Comparison of ENCODE assay signal across 13 cellular contexts in the genomic region with DNA sequence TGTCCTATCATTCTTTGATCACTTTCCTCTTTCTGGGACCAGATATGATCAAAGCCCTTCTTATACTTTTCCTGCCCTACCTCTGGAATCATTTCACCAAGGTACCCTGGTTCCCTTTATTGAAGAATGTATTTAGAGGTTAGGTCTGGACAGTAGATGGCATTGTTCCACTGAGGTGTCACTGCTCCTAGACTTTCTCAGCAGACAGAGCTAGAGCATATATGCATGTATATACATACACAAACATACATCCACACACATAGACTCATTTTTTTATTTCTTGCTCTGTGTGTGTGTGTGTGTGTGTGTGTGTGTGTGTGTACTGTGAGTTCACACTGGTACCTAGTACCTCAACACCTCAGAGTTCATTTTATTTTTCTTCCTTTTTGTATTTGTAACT. TPM values are rescaled to one million over a fixed set of nuclear protein-coding genes. Genes with fewer than 3 reads are reported as not detected.
A peak's percentile ranks its signal among the peaks of the same experiment; 100 is the strongest.
DNase-seq lines count a peak whose midpoint lies in the region; ATAC-seq, FAIRE-seq and TF ChIP-seq lines count a peak whose summit lies in the region.
"Had no signal": no experiment of that assay in that cellular context is flagged by ENCODE, and none has a peak within 500 bp of the region (broad histone marks: within the 10 kb centered on the region; RNA-seq: fewer than 3 reads in every experiment).

No MANE protein-coding gene starts in this region.

- peaks cover 12% of the 10 kb centered on the region for H3K4me1 Mint-ChIP-seq in T-helper 2 cell treated with Interferon-gamma antibody and Interleukin-4, amounts not matched to agents 5 μg/mL and 100 μg/mL, for 36 hours (ENCODE audit: low read depth)
- H3K4me1 Mint-ChIP-seq: activated naive CD4-positive, alpha-beta T cell treated with anti-CD3 and anti-CD28 coated beads, Interleukin-2, amount 10 ng/mL, durations not matched to agents 7 days and 5 days had no signal

- no TSS peak for BruUV-seq in GM12878 (replicated peaks; lab: Mats Ljungman, UMichigan)

- TF ChIP-seq CTCF in GM12878 (IDR thresholded peaks at IDR 0.05 in 2 of 3, conservative IDR thresholded peaks at IDR 0.05 in 1 of 3; ENCODE audit: control insufficient read depth in 2 of 3, extremely low read depth in 1 of 3, insufficient read depth in 1 of 3, low read depth in 3 of 3, low read length in 3 of 3) = peak; percentile 22 to 58 (median 30); a peak in 4 of 6 replicates

- H3K27ac ChIP-seq in GM12878 (ENCODE audit: control insufficient read depth, insufficient read depth) = no peak overlapping the region
- H3K27ac ChIP-seq: gastrocnemius medialis had no signal

- no peaks in the 10 kb centered on the region for H3K36me3 ChIP-seq in GM12878 (ENCODE audit: control insufficient read depth in 2 of 2, insufficient read depth in 2 of 2, low read length in 1 of 2)
- H3K36me3 ChIP-seq: gastrocnemius medialis had no signal

- peaks cover 12% of the 10 kb centered on the region for H3K36me3 Mint-ChIP-seq in T-helper 2 cell treated with Interferon-gamma antibody and Interleukin-4, amounts not matched to agents 5 μg/mL and 100 μg/mL, for 36 hours (ENCODE audit: low read depth)

- SMC1A ChIA-PET in GM12878 (lab: Charles Lee; ENCODE audit: uncharacterized antibody, unreplicated experiment) = interaction anchor here (0.5 to 0.6 kb wide), 2 partner anchors 70 to 86 kb away, joined by 3 to 4 read pairs; no protein-coding TSS in a partner anchor

- peak; percentile 57 for FAIRE-seq in GM12878 (lab: Jason Lieb, UNC)

- no peaks in the 10 kb centered on the region for H3K27me3 Mint-ChIP-seq in T-helper 2 cell treated with Interferon-gamma antibody and Interleukin-4, amounts not matched to agents 5 μg/mL and 100 μg/mL, for 36 hours (ENCODE audit: low read depth)
- H3K27me3 Mint-ChIP-seq: activated naive CD4-positive, alpha-beta T cell treated with anti-CD3 and anti-CD28 coated beads, Interleukin-2, amount 10 ng/mL, durations not matched to agents 7 days and 5 days; stimulated activated naive B cell treated with anti-CD40 and anti-IgM and Interleukin-4, amounts not matched to agents 10 μg/mL and 1 μg/mL and 100 μg/mL, for 72 hours had no signal

- TF ChIP-seq RAD21 in GM12878 (IDR thresholded peaks at IDR 0.05; ENCODE audit: insufficient read depth, low read depth, low read length) = peak; percentile 55

- no peak overlapping the region for H3K9ac ChIP-seq in GM12878 (ENCODE audit: control insufficient read depth, insufficient read depth, low read length)

- H3K27ac Mint-ChIP-seq in T-helper 2 cell treated with Interferon-gamma antibody and Interleukin-4, amounts not matched to agents 5 μg/mL and 100 μg/mL, for 36 hours = no peak overlapping the region
- H3K27ac Mint-ChIP-seq: activated naive CD4-positive, alpha-beta T cell treated with anti-CD3 and anti-CD28 coated beads, Interleukin-2, amount 10 ng/mL, durations not matched to agents 7 days and 5 days; stimulated activated naive B cell treated with anti-CD40 and anti-IgM and Interleukin-4, amounts not matched to agents 10 μg/mL and 1 μg/mL and 100 μg/mL, for 72 hours had no signal

- POLR2A ChIA-PET in GM12878 (lab: Charles Lee) = no interaction called here

- intact Hi-C loops in GM12878 (cut with micrococcal nuclease; ENCODE audit: unreplicated experiment) = loop anchor here (5.0 kb wide), 2 partner anchors 72 to 88 kb away; a partner anchor contains a TSS

- H3K79me2 ChIP-seq in GM12878 (ENCODE audit: control insufficient read depth, insufficient read depth, low read length) = no peaks in the 10 kb centered on the region

- no peaks in the 10 kb centered on the region for H3K9me3 ChIP-seq in GM12878 (replicated peaks; ENCODE audit: control insufficient read depth, insufficient read depth, low read length)
- H3K9me3 ChIP-seq: gastrocnemius medialis had no signal

- RAD21 ChIA-PET in GM12878 (lab: Charles Lee; ENCODE audit: unreplicated experiment) = interaction anchor here (0.6 to 1.0 kb wide), 4 partner anchors 35 to 89 kb away, joined by 3 to 10 read pairs (median 4); no protein-coding TSS in a partner anchor

- in situ Hi-C loops in GM12878 (cut with MboI) = no loop called here

- H3K4me3 Mint-ChIP-seq in T-helper 2 cell treated with Interferon-gamma antibody and Interleukin-4, amounts not matched to agents 5 μg/mL and 100 μg/mL, for 36 hours = no peak overlapping the region
- H3K4me3 Mint-ChIP-seq: activated naive CD4-positive, alpha-beta T cell treated with anti-CD3 and anti-CD28 coated beads, Interleukin-2, amount 10 ng/mL, durations not matched to agents 7 days and 5 days; stimulated activated naive B cell treated with anti-CD40 and anti-IgM and Interleukin-4, amounts not matched to agents 10 μg/mL and 1 μg/mL and 100 μg/mL, for 72 hours had no signal

- CTCF ChIA-PET in GM12878 (lab: Yijun Ruan, JAX) = interaction anchor here (0.6 to 1.0 kb wide), 3 partner anchors 14 to 139 kb away, joined by 4 to 5 read pairs (median 5); no protein-coding TSS in a partner anchor

- no peak for TF ChIP-seq EP300 in GM12878 (IDR thresholded peaks at IDR 0.05; ENCODE audit: borderline replicate concordance in 1 of 2, control insufficient read depth in 1 of 2, low read depth in 2 of 2, low read length in 2 of 2)

- peak; percentile 41 for DNase-seq in DMS 273 (lab: John Stamatoyannopoulos, UW; ENCODE audit: unreplicated experiment)
- no peak for DNase-seq in DMS 273 treated with DMSO at 0.1 percent for 48 hours (lab: John Stamatoyannopoulos, UW)
- peak; percentile 26 for DNase-seq in NAMALWA (ENCODE audit: low spot score)
- no peak for DNase-seq in GM12878 (ENCODE audit: low read depth, low spot score)
- DNase-seq in mucosa of gallbladder (ENCODE audit: low spot score) = peak; percentile 12
- no peak for DNase-seq in LoVo (ENCODE audit: low spot score)
- no peak for DNase-seq in T-helper 2 cell treated with Interferon-gamma antibody and Interleukin-4, amounts not matched to agents 5 μg/mL and 100 μg/mL, for 36 hours (ENCODE audit: low spot score)
- DNase-seq: 8988T; activated naive CD4-positive, alpha-beta T cell treated with anti-CD3 and anti-CD28 coated beads, Interleukin-2, amount 10 ng/mL, durations not matched to agents 7 days and 5 days; gastrocnemius medialis; occipital lobe; stimulated activated naive B cell treated with anti-CD40 and anti-IgM and Interleukin-4, amounts not matched to agents 10 μg/mL and 1 μg/mL and 100 μg/mL, for 72 hours had no signal

- H3K4me2 ChIP-seq in GM12878 (ENCODE audit: control insufficient read depth, insufficient read depth) = no peak overlapping the region

- TF ChIP-seq POLR2A in GM12878 (IDR thresholded peaks at IDR 0.05; ENCODE audit: low read depth, low read length) = no peak

- no peaks in the 10 kb centered on the region for H4K20me1 ChIP-seq in GM12878 (ENCODE audit: control insufficient read depth, insufficient read depth)

- no peak overlapping the region for H3K4me3 ChIP-seq in GM12878
- H3K4me3 ChIP-seq: gastrocnemius medialis had no signal

- ATAC-seq in GM12878 = peak; percentile 47; the same call in 1 of the 3 replicates
- no peak for ATAC-seq in HG02623 (IDR thresholded peaks at IDR 0.05; ENCODE audit: unreplicated experiment)
- ATAC-seq: gastrocnemius medialis had no signal

- H3K4me1 ChIP-seq in GM12878 (ENCODE audit: control insufficient read depth, insufficient read depth, low read length) = no peaks in the 10 kb centered on the region

- H3K9me3 Mint-ChIP-seq in T-helper 2 cell treated with Interferon-gamma antibody and Interleukin-4, amounts not matched to agents 5 μg/mL and 100 μg/mL, for 36 hours = no peaks in the 10 kb centered on the region
- H3K9me3 Mint-ChIP-seq: stimulated activated naive B cell treated with anti-CD40 and anti-IgM and Interleukin-4, amounts not matched to agents 10 μg/mL and 1 μg/mL and 100 μg/mL, for 72 hours had no signal

- H2AFZ ChIP-seq in GM12878 (ENCODE audit: control insufficient read depth, low read depth, low read length) = no peak overlapping the region

- no peaks in the 10 kb centered on the region for H3K27me3 ChIP-seq in GM12878 (replicated peaks in 1 of 2; ENCODE audit: control insufficient read depth in 2 of 2, insufficient read depth in 2 of 2, low read length in 1 of 2)
- H3K27me3 ChIP-seq: gastrocnemius medialis had no signal

TF ChIP-seq in GM12878, 131 proteins besides CTCF, POLR2A, EP300 and RAD21:
- TF ChIP-seq MXI1 (IDR thresholded peaks at IDR 0.05; ENCODE audit: low read depth, low read length) (no peak), SRF (IDR thresholded peaks at IDR 0.05; ENCODE audit: low read depth in 2 of 2, low read length in 2 of 2) (no peak), TBL1XR1 (IDR thresholded peaks at IDR 0.05; ENCODE audit: low read depth, low read length) (no peak), TCF12 (IDR thresholded peaks at IDR 0.05; ENCODE audit: low read depth, low read length) (no peak), SMC3 (IDR thresholded peaks at IDR 0.05; ENCODE audit: borderline replicate concordance, low read length) (peak; percentile 34; the same call in 1 of the 2 replicates)

RNA-seq across cellular contexts. Expression of a gene that starts 40.9 kb away (rescaled TPM):
- total RNA-seq in GM12878 (2013; cell fraction: nucleolus; rRNA removed) = 90.5 and 96.2 TPM in 2 replicates
- total RNA-seq in GM12878 (2014; rRNA removed) (33.6 and 34.3 TPM in 2 replicates), GM12878 (2014; rRNA removed; fragmentation: Illumina TruSeq; extraction: Trizol) (26.5 and 28.9 TPM in 2 replicates), GM12878 (2021) (39.3 and 40.2 TPM in 2 replicates), mucosa of gallbladder (57.5 TPM)
- 18.7 TPM for polyA plus RNA-seq in GM12878 (2011; ENCODE audit: low read depth)
- polyA plus RNA-seq in GM12878 (2011; rRNA removed) (61.9 and 75.7 TPM in 2 replicates), GM12878 (2014; fragmentation: Illumina TruSeq; extraction: Trizol) (62.1 and 71.5 TPM in 2 replicates), GM12878 (2014; fragmentation: Nextera tagmentation; extraction: Ambion mirVana) (1 to 10 TPM; 3.9 to 8.0 TPM), GM12878 (2014; rRNA removed) (34.9 and 36.0 TPM in 2 replicates), GM12878 (2016; fragmentation: Nextera tagmentation; extraction: Ambion mirVana) (10 to 100 TPM; 15.6 to 36.5 TPM)
- 36.1 and 37.8 TPM in 2 replicates for polyA plus RNA-seq in GM12878 (2011; cell fraction: cytosol; rRNA removed)
- polyA plus RNA-seq in GM12878 (2011; cell fraction: nucleus; rRNA removed) = 48.7 and 58.2 TPM in 2 replicates
- polyA plus RNA-seq in GM12878 (2012) = 22.9 and 28.1 TPM in 2 replicates
- polyA minus RNA-seq in GM12878 (2011; rRNA and poly(A)+ RNA removed) = 43.7 and 65.3 TPM in 2 replicates
- polyA minus RNA-seq in GM12878 (2011; cell fraction: cytosol; rRNA and poly(A)+ RNA removed) = 15.0 and 20.7 TPM in 2 replicates
- 19.7 and 23.9 TPM in 2 replicates for polyA minus RNA-seq in GM12878 (2011; cell fraction: nucleus; rRNA and poly(A)+ RNA removed)

Comparison
In these comparisons a context has a peak if more than half of its experiments do, and no peak if none do; other contexts are left out.
1. DNase-seq: peak in DMS 273 (single experiment), NAMALWA (single experiment) and mucosa of gallbladder (single experiment); none in DMS 273 treated with DMSO at 0.1 percent for 48 hours (single experiment), GM12878 (single experiment), LoVo (single experiment) and T-helper 2 cell treated with Interferon-gamma antibody and Interleukin-4, amounts not matched to agents 5 μg/mL and 100 μg/mL, for 36 hours (single experiment).